10 cellular contexts compared by ENCODE assay signal in the genomic region with DNA sequence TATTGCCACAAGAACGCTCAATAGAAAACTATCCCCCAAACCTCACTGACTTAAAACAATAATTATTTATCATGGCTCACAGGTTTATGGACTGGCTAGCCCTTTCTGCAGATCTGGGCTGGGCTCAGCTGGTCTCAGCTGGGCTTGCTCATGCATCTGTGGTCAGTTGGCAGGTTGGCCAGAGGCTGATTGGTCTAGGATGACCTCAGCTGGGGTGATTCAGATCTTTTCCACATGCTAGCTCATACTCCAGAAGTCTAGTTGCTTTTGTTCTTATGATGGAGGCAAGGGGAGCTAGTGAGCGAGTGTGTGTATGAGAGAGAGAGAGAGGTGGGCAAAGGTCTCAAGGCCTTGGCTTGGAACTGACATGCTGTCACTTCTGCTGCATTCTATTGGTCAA.
DNase-seq lines count a peak whose midpoint lies in the region; ATAC-seq, FAIRE-seq and TF ChIP-seq lines count a peak whose summit lies in the region.
"Had no signal": no experiment of that assay in that cellular context is flagged by ENCODE, and none has a peak within 500 bp of the region (broad histone marks: within the 10 kb centered on the region; RNA-seq: fewer than 3 reads in every experiment).

No MANE protein-coding gene starts in this region.

- H3K4me3 ChIP-seq in A549 (no peak overlapping the region), PC-3 (ENCODE audit: low read length) (no peak overlapping the region), mucosa of descending colon (no peak overlapping the region)
- H3K4me3 ChIP-seq: HAP-1 had no signal

- POLR2A ChIA-PET in A549 (lab: Yijun Ruan, JAX) (no interaction called here), PC-3 (lab: Charles Lee; ENCODE audit: unreplicated experiment) (no interaction called here)

- H3K9ac ChIP-seq in PC-3 (ENCODE audit: low read length): no peak overlapping the region

- no peaks in the 10 kb centered on the region for H3K9me3 ChIP-seq in A549
- no peaks in the 10 kb centered on the region for H3K9me3 ChIP-seq in PC-3 (ENCODE audit: low read length)
- no peaks in the 10 kb centered on the region for H3K9me3 ChIP-seq in mucosa of descending colon
- H3K9me3 ChIP-seq: HAP-1 had no signal

- no peaks in the 10 kb centered on the region for H3K9me2 ChIP-seq in PC-3 (replicated peaks; ENCODE audit: low read length)

- H3K79me2 ChIP-seq in PC-3 (ENCODE audit: low read length): no peaks in the 10 kb centered on the region

- no peaks in the 10 kb centered on the region for H4K20me1 ChIP-seq in PC-3 (ENCODE audit: low read length)

- TF ChIP-seq POLR2A in A549 (IDR thresholded peaks at IDR 0.05; ENCODE audit: low read length): no peak

- H3K4me3 Mint-ChIP-seq in activated CD4-positive, alpha-beta T cell treated with anti-CD3 and anti-CD28 coated beads, Interleukin-2, amount 10 ng/mL, durations not matched to agents 24 days and 14 days: no peak overlapping the region
- no peak overlapping the region for H3K4me3 Mint-ChIP-seq in activated CD8-positive, alpha-beta memory T cell treated with anti-CD3 and anti-CD28 coated beads, Interleukin-2, amount 10 ng/mL, durations not matched to agents 7 days and 5 days

- H3K27ac ChIP-seq in A549 (no peak overlapping the region), PC-3 (ENCODE audit: low read length) (no peak overlapping the region)

- TF ChIP-seq EP300 in A549 (IDR thresholded peaks at IDR 0.05): no peak

- H2AFZ ChIP-seq in PC-3 (ENCODE audit: low read length): no peak overlapping the region

- no peaks in the 10 kb centered on the region for H3K36me3 Mint-ChIP-seq in activated CD4-positive, alpha-beta T cell treated with anti-CD3 and anti-CD28 coated beads, Interleukin-2, amount 10 ng/mL, durations not matched to agents 24 days and 14 days (ENCODE audit: low read depth)
- H3K36me3 Mint-ChIP-seq in activated CD8-positive, alpha-beta memory T cell treated with anti-CD3 and anti-CD28 coated beads, Interleukin-2, amount 10 ng/mL, durations not matched to agents 7 days and 5 days: no peaks in the 10 kb centered on the region

- TF ChIP-seq CTCF in A549 (IDR thresholded peaks at IDR 0.05): no peak
- no peak for TF ChIP-seq CTCF in PC-3 (conservative IDR thresholded peaks at IDR 0.05; ENCODE audit: low read depth, low read length)
- TF ChIP-seq CTCF in mucosa of descending colon (IDR thresholded peaks at IDR 0.05): no peak

- no peak for TF ChIP-seq RAD21 in A549 (conservative IDR thresholded peaks at IDR 0.05 in 1 of 2, IDR thresholded peaks at IDR 0.05 in 1 of 2)

- 63% methylated on average over 2 of the region's 2 CpGs for WGBS in A549 (ENCODE audit: missing lambda C conversion rate)

- peak in 1 of 2 experiments; percentile 13 for DNase-seq in A549 (ENCODE audit: low read depth in 1 of 2, low spot score in 1 of 2)
- DNase-seq in PC-3: peak; percentile 43
- peak; percentile 64 for DNase-seq in fibroblast of gingiva (ENCODE audit: low read depth)
- no peak for DNase-seq in mucosa of descending colon
- no peak for DNase-seq in activated CD4-positive, alpha-beta T cell treated with anti-CD3 and anti-CD28 coated beads, Interleukin-2, amount 10 ng/mL, durations not matched to agents 24 days and 14 days
- no peak for DNase-seq in germinal center (ENCODE audit: low spot score)
- no peak for DNase-seq in activated CD8-positive, alpha-beta memory T cell treated with anti-CD3 and anti-CD28 coated beads, Interleukin-2, amount 10 ng/mL, durations not matched to agents 7 days and 5 days
- DNase-seq: NCI-H526 had no signal

- no peaks in the 10 kb centered on the region for H3F3A ChIP-seq in PC-3 (ENCODE audit: low read length, unreplicated experiment)

- no peaks in the 10 kb centered on the region for H3K4me1 ChIP-seq in A549
- no peaks in the 10 kb centered on the region for H3K4me1 ChIP-seq in PC-3 (ENCODE audit: insufficient read depth, low read length)
- H3K4me1 ChIP-seq in mucosa of descending colon (ENCODE audit: low read depth): no peaks in the 10 kb centered on the region
- H3K4me1 ChIP-seq: HAP-1 had no signal

- ATAC-seq in A549: peak; percentile 56 to 66; a peak in 3 of 6 replicates
- no peak for ATAC-seq in PC-3
- peak; percentile 67 for ATAC-seq in mucosa of descending colon
- no peak for ATAC-seq in GM18909 (IDR thresholded peaks at IDR 0.05; ENCODE audit: poor library complexity, unreplicated experiment)
- ATAC-seq in activated CD8-positive, alpha-beta memory T cell treated with anti-CD3 and anti-CD28 coated beads, Interleukin-2, amount 10 ng/mL, durations not matched to agents 7 days and 5 days: no peak

- H3K36me3 ChIP-seq in PC-3 (ENCODE audit: low read depth, low read length): no peaks in the 10 kb centered on the region
- no peaks in the 10 kb centered on the region for H3K36me3 ChIP-seq in mucosa of descending colon (ENCODE audit: low read depth)
- H3K36me3 ChIP-seq: HAP-1 had no signal

- intact Hi-C loops in PC-3 (cut with micrococcal nuclease) (no loop called here), mucosa of descending colon (cut with DNase I, micrococcal nuclease) (no loop called here)
- intact Hi-C loops in activated CD4-positive, alpha-beta T cell treated with anti-CD3 and anti-CD28 coated beads, Interleukin-2, amount 10 ng/mL, durations not matched to agents 24 days and 14 days (cut with micrococcal nuclease): no loop called here

- H3K27me3 ChIP-seq in PC-3 (ENCODE audit: low read length): no peaks in the 10 kb centered on the region

- H3K9me3 Mint-ChIP-seq in activated CD4-positive, alpha-beta T cell treated with anti-CD3 and anti-CD28 coated beads, Interleukin-2, amount 10 ng/mL, durations not matched to agents 24 days and 14 days: no peaks in the 10 kb centered on the region
- H3K9me3 Mint-ChIP-seq in activated CD8-positive, alpha-beta memory T cell treated with anti-CD3 and anti-CD28 coated beads, Interleukin-2, amount 10 ng/mL, durations not matched to agents 7 days and 5 days (ENCODE audit: low read depth): no peaks in the 10 kb centered on the region

- no peak overlapping the region for H3K4me2 ChIP-seq in A549
- H3K4me2 ChIP-seq in PC-3 (ENCODE audit: low read length): no peak overlapping the region

- H3K27me3 Mint-ChIP-seq in activated CD4-positive, alpha-beta T cell treated with anti-CD3 and anti-CD28 coated beads, Interleukin-2, amount 10 ng/mL, durations not matched to agents 24 days and 14 days: peaks cover 2% of the 10 kb centered on the region
- H3K27me3 Mint-ChIP-seq in activated CD8-positive, alpha-beta memory T cell treated with anti-CD3 and anti-CD28 coated beads, Interleukin-2, amount 10 ng/mL, durations not matched to agents 7 days and 5 days: peaks cover 7% of the 10 kb centered on the region

- peaks cover 5% of the 10 kb centered on the region for H3K4me1 Mint-ChIP-seq in activated CD4-positive, alpha-beta T cell treated with anti-CD3 and anti-CD28 coated beads, Interleukin-2, amount 10 ng/mL, durations not matched to agents 24 days and 14 days
- peaks cover 4% of the 10 kb centered on the region for H3K4me1 Mint-ChIP-seq in activated CD8-positive, alpha-beta memory T cell treated with anti-CD3 and anti-CD28 coated beads, Interleukin-2, amount 10 ng/mL, durations not matched to agents 7 days and 5 days

- FAIRE-seq in A549 (lab: Jason Lieb, UNC): no peak

- no TSS peak for BruUV-seq in PC-3 (replicated peaks; lab: Mats Ljungman, UMichigan)

- CTCF ChIA-PET in A549 (lab: Yijun Ruan, JAX): interaction anchor here (0.6 kb wide), 1 partner anchor 538 kb away, joined by 3 read pairs; no protein-coding TSS in a partner anchor
- CTCF ChIA-PET in PC-3 (lab: Charles Lee): no interaction called here
- CTCF ChIA-PET in activated CD8-positive, alpha-beta memory T cell treated with anti-CD3 and anti-CD28 coated beads, Interleukin-2, amount 10 ng/mL, durations not matched to agents 7 days and 5 days (lab: Charles Lee): no interaction called here

- H3K27ac Mint-ChIP-seq in activated CD4-positive, alpha-beta T cell treated with anti-CD3 and anti-CD28 coated beads, Interleukin-2, amount 10 ng/mL, durations not matched to agents 24 days and 14 days: no peak overlapping the region
- no peak overlapping the region for H3K27ac Mint-ChIP-seq in activated CD8-positive, alpha-beta memory T cell treated with anti-CD3 and anti-CD28 coated beads, Interleukin-2, amount 10 ng/mL, durations not matched to agents 7 days and 5 days

TF ChIP-seq in A549, 52 proteins besides CTCF, POLR2A, EP300 and RAD21:
- TF ChIP-seq MAFK (IDR thresholded peaks at IDR 0.05; ENCODE audit: partially characterized antibody) (no peak), CEBPB (IDR thresholded peaks at IDR 0.05) (no peak), NR3C1 (IDR thresholded peaks at IDR 0.05) (no peak), NPAS2 (CRISPR knock-in tag; IDR thresholded peaks at IDR 0.05; ENCODE audit: borderline replicate concordance) (no peak)

Comparison
In these comparisons a context has a peak if more than half of its experiments do, and no peak if none do; other contexts are left out.
1. ATAC-seq: peak in A549 (2 of 2) and mucosa of descending colon (single experiment); none in PC-3 (single experiment), GM18909 (single experiment) and activated CD8-positive, alpha-beta memory T cell treated with anti-CD3 and anti-CD28 coated beads, Interleukin-2, amount 10 ng/mL, durations not matched to agents 7 days and 5 days (single experiment).
2. DNase-seq: peak in PC-3 (single experiment) and fibroblast of gingiva (single experiment); none in mucosa of descending colon (0 of 3), activated CD4-positive, alpha-beta T cell treated with anti-CD3 and anti-CD28 coated beads, Interleukin-2, amount 10 ng/mL, durations not matched to agents 24 days and 14 days (single experiment), germinal center (single experiment) and activated CD8-positive, alpha-beta memory T cell treated with anti-CD3 and anti-CD28 coated beads, Interleukin-2, amount 10 ng/mL, durations not matched to agents 7 days and 5 days (single experiment).